8 cellular contexts compared by ENCODE assay signal in the genomic region with DNA sequence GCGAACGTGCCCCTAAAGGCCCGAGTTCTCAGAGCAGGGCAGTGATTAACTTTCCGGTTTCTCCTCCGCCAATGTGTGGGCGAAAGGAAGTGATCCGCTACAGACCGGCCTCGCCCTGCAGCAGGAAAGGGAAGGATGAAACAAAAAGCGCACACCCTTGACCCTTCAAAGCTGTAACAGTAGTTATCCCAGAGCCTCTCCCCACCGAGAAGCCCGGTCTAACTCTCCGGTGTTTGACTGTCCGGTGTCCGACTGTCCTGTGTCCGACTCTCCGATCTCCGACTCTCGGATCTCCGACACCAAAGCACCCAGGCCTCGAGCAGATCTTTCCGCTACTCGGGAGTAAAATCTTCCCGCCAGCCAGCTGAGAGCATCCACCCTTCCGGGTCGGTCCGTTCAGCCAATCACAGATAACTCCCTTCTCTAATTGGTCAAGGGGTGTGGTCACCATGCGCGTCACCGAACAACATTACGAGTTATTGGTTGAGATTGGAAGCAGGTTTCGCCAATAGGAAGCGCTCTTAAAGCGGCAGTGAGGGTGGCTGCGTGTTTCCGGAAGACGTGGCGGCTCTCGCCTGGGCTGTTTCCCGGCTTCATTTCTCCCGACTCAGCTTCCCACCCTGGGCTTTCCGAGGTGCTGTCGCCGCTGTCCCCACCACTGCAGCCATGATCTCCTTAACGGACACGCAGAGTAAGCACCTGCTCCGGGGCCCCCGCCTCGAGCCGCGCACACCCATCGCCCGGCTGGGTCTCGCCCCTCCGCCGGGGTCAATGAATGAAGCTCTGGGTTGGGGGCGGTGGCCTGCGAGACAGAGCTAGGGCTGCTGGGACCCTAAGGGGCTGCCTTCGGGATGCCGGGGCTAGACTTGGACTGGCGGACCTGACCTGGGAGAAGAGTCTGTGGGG. TPM values are rescaled to one million over a fixed set of nuclear protein-coding genes. Genes with fewer than 3 reads are reported as not detected.
A peak's percentile ranks its signal among the peaks of the same experiment; 100 is the strongest.
DNase-seq lines count a peak whose midpoint lies in the region; ATAC-seq and TF ChIP-seq lines count a peak whose summit lies in the region.

A gene with protein sequence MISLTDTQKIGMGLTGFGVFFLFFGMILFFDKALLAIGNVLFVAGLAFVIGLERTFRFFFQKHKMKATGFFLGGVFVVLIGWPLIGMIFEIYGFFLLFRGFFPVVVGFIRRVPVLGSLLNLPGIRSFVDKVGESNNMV (plus strand): TSS at position 532 of the 906 bp plus-strand sequence. CDS start 135 bp downstream, at position 667.
A gene with protein sequence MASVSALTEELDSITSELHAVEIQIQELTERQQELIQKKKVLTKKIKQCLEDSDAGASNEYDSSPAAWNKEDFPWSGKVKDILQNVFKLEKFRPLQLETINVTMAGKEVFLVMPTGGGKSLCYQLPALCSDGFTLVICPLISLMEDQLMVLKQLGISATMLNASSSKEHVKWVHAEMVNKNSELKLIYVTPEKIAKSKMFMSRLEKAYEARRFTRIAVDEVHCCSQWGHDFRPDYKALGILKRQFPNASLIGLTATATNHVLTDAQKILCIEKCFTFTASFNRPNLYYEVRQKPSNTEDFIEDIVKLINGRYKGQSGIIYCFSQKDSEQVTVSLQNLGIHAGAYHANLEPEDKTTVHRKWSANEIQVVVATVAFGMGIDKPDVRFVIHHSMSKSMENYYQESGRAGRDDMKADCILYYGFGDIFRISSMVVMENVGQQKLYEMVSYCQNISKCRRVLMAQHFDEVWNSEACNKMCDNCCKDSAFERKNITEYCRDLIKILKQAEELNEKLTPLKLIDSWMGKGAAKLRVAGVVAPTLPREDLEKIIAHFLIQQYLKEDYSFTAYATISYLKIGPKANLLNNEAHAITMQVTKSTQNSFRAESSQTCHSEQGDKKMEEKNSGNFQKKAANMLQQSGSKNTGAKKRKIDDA (minus strand): TSS at position 378 of the 906 bp plus-strand sequence. CDS start 2,065 bp downstream, outside the sequence.

- H3K9me3 Mint-ChIP-seq in CD14-positive monocyte, result no peaks in the 10 kb centered on the region

- H3K4me1 Mint-ChIP-seq in CD14-positive monocyte, result peaks cover 26% of the 10 kb centered on the region

- ATAC-seq in GM19395 (IDR thresholded peaks at IDR 0.05; ENCODE audit: unreplicated experiment), result peak; percentile 98
- peak; percentile 99 for ATAC-seq in HG03558 (IDR thresholded peaks at IDR 0.05; ENCODE audit: extremely low read depth, unreplicated experiment)
- ATAC-seq in left lobe of liver, result peak; percentile 98

- intact Hi-C loops in CD14-positive monocyte (cut with micrococcal nuclease), result loop anchor here in 1 of 2 donors (10.0 kb wide), 1 partner anchor 67 kb away; a partner anchor contains a TSS

- H3K27me3 Mint-ChIP-seq in CD14-positive monocyte (ENCODE audit: low read depth in 3 of 3), result no peaks in the 10 kb centered on the region

- no peak for TF ChIP-seq CTCF in CD14-positive monocyte (IDR thresholded peaks at IDR 0.05)

- peaks cover 27 to 29% of the 10 kb centered on the region in 2 donors for H3K36me3 Mint-ChIP-seq in CD14-positive monocyte

- H3K4me3 Mint-ChIP-seq in CD14-positive monocyte, result no peak within 1 kb of the TSS

- DNase-seq in CD14-positive monocyte (ENCODE audit: low spot score) (peak; percentile 93), NCI-H748 (lab: John Stamatoyannopoulos, UW; ENCODE audit: unreplicated experiment) (peak; percentile 97), dermis blood vessel endothelial cell (peak; percentile 99), left lobe of liver (ENCODE audit: low spot score) (peak; percentile 92)
- DNase-seq in activated CD4-positive, alpha-beta T cell treated with anti-CD3 and anti-CD28 coated beads, Interleukin-2, amount 50 U/mL, for 1 hour, result peak; percentile 83
- peak; percentile 87 for DNase-seq in stimulated activated CD4-positive, alpha-beta T cell treated with anti-CD3 and anti-CD28 coated beads, Interleukin-2, amount 100 ng/mL, for 4 hours (ENCODE audit: low read depth)

- H3K27ac Mint-ChIP-seq in CD14-positive monocyte, result peak within 1 kb of the TSS in 1 of 7 donors; percentile 40

RNA-seq across cellular contexts. Expression of the first gene that starts in this region (rescaled TPM):
- 10 to 100 TPM; 21.4 to 24.5 TPM for polyA plus RNA-seq in CD14-positive monocyte
- total RNA-seq in dermis blood vessel endothelial cell, result 25.1 and 27.9 TPM in 2 replicates
- total RNA-seq in left lobe of liver, result 16.8 TPM

RNA-seq across cellular contexts. Expression of the second gene that starts in this region (rescaled TPM):
- polyA plus RNA-seq in CD14-positive monocyte, result 10 to 100 TPM; 18.6 to 21.7 TPM
- 130 and 164 TPM in 2 replicates for total RNA-seq in dermis blood vessel endothelial cell
- 8.1 TPM for total RNA-seq in left lobe of liver

Comparison
In these comparisons a context has a peak if more than half of its experiments do, and no peak if none do; other contexts are left out.
1. Peak in every context shown above with its lines: DNase-seq and ATAC-seq.
2. RNA of the second gene that starts in this region (total RNA-seq): 130 to 164 TPM in dermis blood vessel endothelial cell; 8.1 TPM in left lobe of liver (single experiment); every median in the first group is over 10 times any median in the second.